16 cellular contexts compared by ENCODE assay signal in the genomic region with DNA sequence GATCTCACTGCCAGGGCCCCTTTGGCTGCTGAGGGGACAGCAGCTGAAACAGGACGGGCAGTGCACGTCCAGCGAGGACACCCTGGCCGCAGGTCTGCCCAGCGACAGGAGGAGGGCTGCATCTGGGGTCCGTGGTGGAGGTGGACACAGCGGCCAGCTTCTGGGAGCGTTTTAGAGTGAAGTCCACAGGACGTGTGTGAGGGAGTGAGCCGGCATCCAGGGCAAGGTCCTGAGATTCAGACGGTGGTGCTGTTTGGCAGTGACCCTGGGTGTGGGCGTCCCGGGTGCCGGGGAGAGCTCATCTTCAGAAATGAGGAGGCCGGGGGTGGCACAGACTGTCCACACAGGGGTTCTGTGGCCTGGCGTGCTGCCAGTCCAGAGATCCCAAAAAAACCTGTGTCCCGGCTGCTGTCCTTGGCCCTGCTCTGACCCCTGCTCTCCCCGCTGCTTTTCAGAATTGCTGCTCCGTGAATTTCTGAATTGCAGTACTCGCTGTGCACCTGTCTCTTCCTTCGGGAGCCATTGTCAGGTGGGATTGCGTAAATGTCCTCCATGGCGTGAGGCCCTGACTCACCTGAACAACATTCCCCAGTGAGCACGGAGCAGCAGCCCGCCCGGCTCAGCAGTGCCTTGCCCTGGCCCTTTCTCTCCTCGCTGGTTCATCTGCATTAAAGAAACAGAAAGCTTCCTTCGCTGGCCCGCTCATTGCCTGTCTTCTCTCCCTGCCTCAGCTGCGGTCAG.
DNase-seq lines count a peak whose midpoint lies in the region; ATAC-seq and TF ChIP-seq lines count a peak whose summit lies in the region.
"Had no signal": no experiment of that assay in that cellular context is flagged by ENCODE, and none has a peak within 500 bp of the region (broad histone marks: within the 10 kb centered on the region; RNA-seq: fewer than 3 reads in every experiment).

No MANE protein-coding gene starts in this region.

- peak; percentile 33 for DNase-seq in activated CD8-positive, alpha-beta memory T cell treated with anti-CD3 and anti-CD28 coated beads, Interleukin-2, amount 10 ng/mL, durations not matched to agents 7 days and 5 days
- no peak for DNase-seq in activated CD8-positive, alpha-beta memory T cell treated with anti-CD3 and anti-CD28 coated beads, Interleukin-2, amount 50 U/mL, for 48 hours
- DNase-seq in GM23338 (ENCODE audit: low spot score) (no peak), coronary artery (ENCODE audit: low spot score) (peak; percentile 61), trophoblast cell (peak; percentile 30 to 55), NCI-H1930 (lab: John Stamatoyannopoulos, UW) (no peak), foreskin fibroblast (no peak)
- DNase-seq: central memory CD4-positive, alpha-beta T cell; NCI-H1417 treated with DMSO at 0.1 percent for 48 hours; stimulated activated CD4-positive, alpha-beta T cell treated with anti-CD3 and anti-CD28 coated beads, Interleukin-15, amount 100 ng/mL, for 24 hours; substantia nigra; SW 1271; WERI-Rb-1 had no signal

- H3K27me3 ChIP-seq in GM23338 (ENCODE audit: insufficient read depth) (no peaks in the 10 kb centered on the region), trophoblast cell (ENCODE audit: insufficient read depth, low read length) (no peaks in the 10 kb centered on the region)

- H3K79me2 ChIP-seq in GM23338 (replicated peaks; ENCODE audit: insufficient read depth), result no peaks in the 10 kb centered on the region
- no peaks in the 10 kb centered on the region for H3K79me2 ChIP-seq in trophoblast cell (ENCODE audit: control insufficient read depth, insufficient read depth, low read length, poor library complexity)

- H3K36me3 ChIP-seq in GM23338 (ENCODE audit: insufficient read depth), result no peaks in the 10 kb centered on the region
- H3K36me3 ChIP-seq in trophoblast cell (ENCODE audit: control insufficient read depth in 1 of 2, insufficient read depth in 2 of 2, low read length in 2 of 2), result no peaks in the 10 kb centered on the region
- H3K36me3 ChIP-seq: prostate gland, WERI-Rb-1 had no signal

- CTCF ChIA-PET in activated CD8-positive, alpha-beta memory T cell treated with anti-CD3 and anti-CD28 coated beads, Interleukin-2, amount 10 ng/mL, durations not matched to agents 7 days and 5 days (lab: Charles Lee), result no interaction called here

- H3K27ac ChIP-seq in GM23338 (ENCODE audit: low read depth) (no peak overlapping the region), coronary artery (no peak overlapping the region), trophoblast cell (ENCODE audit: low read depth, low read length) (no peak overlapping the region)
- H3K27ac ChIP-seq: prostate gland, WERI-Rb-1 had no signal

- H3K4me1 ChIP-seq in GM23338 (ENCODE audit: insufficient read depth), result no peaks in the 10 kb centered on the region
- no peaks in the 10 kb centered on the region for H3K4me1 ChIP-seq in trophoblast cell (ENCODE audit: control insufficient read depth in 1 of 2, insufficient read depth in 2 of 2, low read length in 2 of 2)
- H3K4me1 ChIP-seq: prostate gland had no signal

- H3K4me2 ChIP-seq in GM23338, result no peak overlapping the region
- H3K4me2 ChIP-seq in trophoblast cell (ENCODE audit: low read length), result no peak overlapping the region

- H4K12ac ChIP-seq in trophoblast cell (ENCODE audit: low read depth, low read length), result no peak overlapping the region

- no peak overlapping the region for H3K4me3 ChIP-seq in GM23338
- H3K4me3 ChIP-seq in coronary artery, result no peak overlapping the region
- peak overlapping the region; percentile 28 for H3K4me3 ChIP-seq in trophoblast cell (ENCODE audit: low read depth, low read length)
- H3K4me3 ChIP-seq in foreskin fibroblast (ENCODE audit: low read depth in 1 of 2, low read length in 2 of 2), result no peak overlapping the region
- H3K4me3 ChIP-seq: prostate gland had no signal

- H3K27me3 Mint-ChIP-seq in activated CD8-positive, alpha-beta memory T cell treated with anti-CD3 and anti-CD28 coated beads, Interleukin-2, amount 10 ng/mL, durations not matched to agents 7 days and 5 days, result no peaks in the 10 kb centered on the region
- H3K27me3 Mint-ChIP-seq in GM23338 (ENCODE audit: insufficient read depth, low read depth, poor library complexity), result peaks cover 11% of the 10 kb centered on the region

- H3K18ac ChIP-seq in trophoblast cell (ENCODE audit: low read length), result no peak overlapping the region

- peaks cover 6% of the 10 kb centered on the region for H3K36me3 Mint-ChIP-seq in activated CD8-positive, alpha-beta memory T cell treated with anti-CD3 and anti-CD28 coated beads, Interleukin-2, amount 10 ng/mL, durations not matched to agents 7 days and 5 days
- H3K36me3 Mint-ChIP-seq in GM23338 (ENCODE audit: low read depth), result peaks cover 30% of the 10 kb centered on the region

- H2BK120ac ChIP-seq in trophoblast cell (ENCODE audit: insufficient read depth, low read length, poor library complexity), result no peak overlapping the region

- H3K79me1 ChIP-seq in trophoblast cell (ENCODE audit: low read length), result no peaks in the 10 kb centered on the region

- TF ChIP-seq CTCF in GM23338 (conservative IDR thresholded peaks at IDR 0.05; ENCODE audit: low read depth in 2 of 2) (no peak), coronary artery (IDR thresholded peaks at IDR 0.05) (no peak), foreskin fibroblast (IDR thresholded peaks at IDR 0.05; ENCODE audit: low read depth, low read length) (no peak)

- H3K27ac Mint-ChIP-seq in activated CD8-positive, alpha-beta memory T cell treated with anti-CD3 and anti-CD28 coated beads, Interleukin-2, amount 10 ng/mL, durations not matched to agents 7 days and 5 days, result no peak overlapping the region
- no peak overlapping the region for H3K27ac Mint-ChIP-seq in GM23338

- H4K8ac ChIP-seq in trophoblast cell (ENCODE audit: low read depth, low read length), result no peak overlapping the region

- no peak overlapping the region for H2AK5ac ChIP-seq in trophoblast cell (ENCODE audit: low read length)

- ATAC-seq in activated CD8-positive, alpha-beta memory T cell treated with anti-CD3 and anti-CD28 coated beads, Interleukin-2, amount 10 ng/mL, durations not matched to agents 7 days and 5 days, result no peak
- ATAC-seq in GM23338, result peak; percentile 71
- no peak for ATAC-seq in HG02678 (IDR thresholded peaks at IDR 0.05; ENCODE audit: unreplicated experiment)
- ATAC-seq: Panc1 had no signal

- no peaks in the 10 kb centered on the region for H4K20me1 ChIP-seq in GM23338 (replicated peaks; ENCODE audit: insufficient read depth)

- no CpG with 5 or more reads among the region's 30 CpGs for WGBS in trophoblast cell (ENCODE audit: extremely low coverage, insufficient coverage, insufficient read length)

- H3K14ac ChIP-seq in trophoblast cell (ENCODE audit: low read length), result no peak overlapping the region

- peaks cover 16% of the 10 kb centered on the region for H3K9me3 ChIP-seq in trophoblast cell (ENCODE audit: insufficient read depth, low read depth, low read length)
- H3K9me3 ChIP-seq: prostate gland had no signal

- H2BK5ac ChIP-seq in trophoblast cell (ENCODE audit: low read depth, low read length, poor library complexity), result no peak overlapping the region

- H3K9me3 Mint-ChIP-seq in activated CD8-positive, alpha-beta memory T cell treated with anti-CD3 and anti-CD28 coated beads, Interleukin-2, amount 10 ng/mL, durations not matched to agents 7 days and 5 days (ENCODE audit: low read depth), result peaks cover 8% of the 10 kb centered on the region
- peaks cover 35% of the 10 kb centered on the region for H3K9me3 Mint-ChIP-seq in GM23338

- no peak overlapping the region for H2BK12ac ChIP-seq in trophoblast cell (ENCODE audit: low read length)

- H3K9ac ChIP-seq in trophoblast cell (ENCODE audit: low read length), result no peak overlapping the region

- H2AFZ ChIP-seq in GM23338 (no peak overlapping the region), trophoblast cell (ENCODE audit: insufficient read depth, low read length, poor library complexity) (no peak overlapping the region)

- no peaks in the 10 kb centered on the region for H3K9me2 ChIP-seq in GM23338 (ENCODE audit: insufficient read depth)

- no peaks in the 10 kb centered on the region for H3F3A ChIP-seq in GM23338 (replicated peaks; ENCODE audit: low read depth)

- no peak overlapping the region for H3K4ac ChIP-seq in trophoblast cell (ENCODE audit: low read depth, low read length)

- H3K4me3 Mint-ChIP-seq in activated CD8-positive, alpha-beta memory T cell treated with anti-CD3 and anti-CD28 coated beads, Interleukin-2, amount 10 ng/mL, durations not matched to agents 7 days and 5 days, result no peak overlapping the region
- no peak overlapping the region for H3K4me3 Mint-ChIP-seq in GM23338

- no peak overlapping the region for H3K23ac ChIP-seq in trophoblast cell (ENCODE audit: low read length)

- H3K4me1 Mint-ChIP-seq in activated CD8-positive, alpha-beta memory T cell treated with anti-CD3 and anti-CD28 coated beads, Interleukin-2, amount 10 ng/mL, durations not matched to agents 7 days and 5 days, result peaks cover 26% of the 10 kb centered on the region
- H3K4me1 Mint-ChIP-seq in GM23338, result peaks cover 11% of the 10 kb centered on the region

- no peak overlapping the region for H4K91ac ChIP-seq in trophoblast cell (ENCODE audit: low read depth, low read length)

TF ChIP-seq in GM23338, 12 proteins besides CTCF, POLR2A, EP300 and RAD21 (continues in another document):
- TF ChIP-seq EZH2phosphoT487 (IDR thresholded peaks at IDR 0.05; ENCODE audit: unreplicated experiment) (no peak), POLR2AphosphoS5 (IDR thresholded peaks at IDR 0.05; ENCODE audit: low read depth) (no peak), STAT1 (IDR thresholded peaks at IDR 0.05; ENCODE audit: unreplicated experiment) (no peak), ZNF331 (CRISPR knock-in tag; IDR thresholded peaks at IDR 0.05; ENCODE audit: low read depth) (no peak), JUNB (IDR thresholded peaks at IDR 0.05; ENCODE audit: unreplicated experiment) (no peak)

Comparison
In these comparisons a context has a peak if more than half of its experiments do, and no peak if none do; other contexts are left out.
1. DNase-seq: peak in activated CD8-positive, alpha-beta memory T cell treated with anti-CD3 and anti-CD28 coated beads, Interleukin-2, amount 10 ng/mL, durations not matched to agents 7 days and 5 days (single experiment), coronary artery (single experiment) and trophoblast cell (2 of 2); none in activated CD8-positive, alpha-beta memory T cell treated with anti-CD3 and anti-CD28 coated beads, Interleukin-2, amount 50 U/mL, for 48 hours (single experiment), GM23338 (single experiment), NCI-H1930 (0 of 2) and foreskin fibroblast (0 of 2).